21 cellular contexts compared by ENCODE assay signal in genomic region chr4:5338511-5338910, GRCh38.
"Had no signal": no experiment of that assay in that cellular context is flagged by ENCODE, and none has a peak within 500 bp of the region (broad histone marks: within the 10 kb centered on the region; RNA-seq: fewer than 3 reads in every experiment).

No MANE protein-coding gene starts in this region.

- H2AFZ ChIP-seq: parathyroid adenoma had no signal

- DNase-seq: activated CD4-positive, alpha-beta T cell treated with anti-CD3 and anti-CD28 coated beads for 1 hour; activated CD8-positive, alpha-beta memory T cell treated with anti-CD3 and anti-CD28 coated beads for 24 hours; activated CD8-positive, alpha-beta memory T cell treated with anti-CD3 and anti-CD28 coated beads, Interleukin-2, amount 50 U/mL, for 4 hours; activated T-cell treated with anti-CD3 and anti-CD28 coated beads, Interleukin-2, amount 50 U/mL, for 24 hours; aorta; brain microvascular endothelial cell; caudate nucleus; effector CD8-positive, alpha-beta T cell; erythroblast; hippocampal formation; kidney glomerular epithelial cell; left ventricle myocardium superior; right cardiac atrium; stimulated activated CD4-positive, alpha-beta T cell treated with anti-CD3 and anti-CD28 coated beads, Interleukin-1b, Interleukin-23, amount 100 ng/mL, for 48 hours; T-helper 9 cell; tibial artery had no signal

- H3K79me2 ChIP-seq: parathyroid adenoma had no signal

- H3K27ac ChIP-seq: brain microvascular endothelial cell, neutrophil, parathyroid adenoma, skin epidermis, tibial artery had no signal

- H3K4me1 ChIP-seq: parathyroid adenoma, tibial artery had no signal

- H3K9ac ChIP-seq: parathyroid adenoma had no signal

- H3K4me3 ChIP-seq: skin epidermis, tibial artery had no signal

- H3K27me3 ChIP-seq: brain microvascular endothelial cell, neutrophil, tibial artery had no signal

- H3K36me3 ChIP-seq: brain microvascular endothelial cell, neutrophil, tibial artery had no signal

- H3K9me3 ChIP-seq: neutrophil, tibial artery had no signal

- ATAC-seq: activated naive CD4-positive, alpha-beta T cell treated with anti-CD3 and anti-CD28 coated beads, Interleukin-2, amount 50 U/mL, for 72 hours; activated T-helper 17 cell treated with anti-CD3 and anti-CD28 coated beads, Interleukin-2, amount 50 U/mL, for 72 hours; left ventricle myocardium superior; right cardiac atrium had no signal
